8 cellular contexts compared by ENCODE assay signal in genomic region chr19:1269478-1270167, GRCh38. TPM values are rescaled to one million over a fixed set of nuclear protein-coding genes. Genes with fewer than 3 reads are reported as not detected.
DNase-seq lines count a peak whose midpoint lies in the region; ATAC-seq and TF ChIP-seq lines count a peak whose summit lies in the region.

No MANE protein-coding gene starts in this region.

- no peaks in the 10 kb centered on the region for H3K27me3 ChIP-seq in A673 (replicated peaks; ENCODE audit: insufficient read depth, low read depth, low read length, poor library complexity)
- no peaks in the 10 kb centered on the region for H3K27me3 ChIP-seq in layer of hippocampus (ENCODE audit: control insufficient read depth, insufficient read depth, low read length)

- no peaks in the 10 kb centered on the region for H3K9me3 ChIP-seq in A673 (ENCODE audit: low read depth, low read length, poor library complexity, severe bottlenecking)

- TF ChIP-seq CTCF in A673 (conservative IDR thresholded peaks at IDR 0.05; ENCODE audit: low read depth, low read length) (no peak), choroid plexus epithelial cell (conservative IDR thresholded peaks at IDR 0.05; ENCODE audit: low read depth, low read length) (peak; percentile 15)

- POLR2A ChIA-PET in A673 (lab: Charles Lee; ENCODE audit: low non-redundant PET), result interaction anchor here (0.5 to 1.4 kb wide), 15 partner anchors 11 to 397 kb away, joined by 3 to 36 read pairs (median 5); no protein-coding TSS in a partner anchor

- H3K4me3 ChIP-seq in A673 (ENCODE audit: low read depth, low read length, poor library complexity, severe bottlenecking), result peak overlapping the region; percentile 58
- H3K4me3 ChIP-seq in choroid plexus epithelial cell (ENCODE audit: low read depth, low read length), result peak overlapping the region; percentile 84

- intact Hi-C loops in A673 (cut with micrococcal nuclease; ENCODE audit: unreplicated experiment), result loop anchor here (5.0 to 10.0 kb wide), 3 partner anchors 175 to 588 kb away; partner anchors contain the start of gene MBD3

- BruUV-seq in A673 (replicated peaks; lab: Mats Ljungman, UMichigan), result no TSS peak

- H3K36me3 ChIP-seq in A673 (ENCODE audit: insufficient read depth, low read length, poor library complexity, severe bottlenecking), result peaks cover 46% of the 10 kb centered on the region

- CTCF ChIA-PET in A673 (lab: Charles Lee), result interaction anchor here (1.3 to 2.1 kb wide), 2 partner anchors 17 to 25 kb away, joined by 8 to 13 read pairs; no protein-coding TSS in a partner anchor

- H3K27ac ChIP-seq in A673 (ENCODE audit: low read depth, low read length, poor library complexity, severe bottlenecking) (peak overlapping the region; percentile 94), layer of hippocampus (ENCODE audit: low read depth, low read length) (peak overlapping the region; percentile 99)

- DNase-seq in A673 (ENCODE audit: low spot score) (peak; percentile 93), NCI-H2171 treated with DMSO at 0.1 percent for 48 hours (lab: John Stamatoyannopoulos, UW) (peak; percentile 81), choroid plexus epithelial cell (ENCODE audit: low read depth) (peak; percentile 82)
- DNase-seq in activated CD4-positive, CD25-positive, alpha-beta regulatory T cell treated with anti-CD3 and anti-CD28 coated beads, Interleukin-2, amount 50 U/mL, for 72 hours, result peak; percentile 88
- peak in 3 of 4 experiments; percentile 72 to 81 (median 78) for DNase-seq in stimulated activated CD4-positive, alpha-beta T cell treated with anti-CD3 and anti-CD28 coated beads, Interleukin-1b, Interleukin-23, amount 100 ng/mL, for 24 hours (ENCODE audit: low read depth in 4 of 4, low spot score in 1 of 4)

- peaks cover 86% of the 10 kb centered on the region for H3K4me1 ChIP-seq in A673 (ENCODE audit: insufficient read depth, low read length, poor library complexity, severe bottlenecking)

- peak; percentile 24 for ATAC-seq in GM18520 (IDR thresholded peaks at IDR 0.05; ENCODE audit: unreplicated experiment)
- peak; percentile 16 for ATAC-seq in HG03045 (IDR thresholded peaks at IDR 0.05; ENCODE audit: unreplicated experiment)

RNA-seq across cellular contexts. Expression of gene CIRBP, which starts 0.5 kb away (rescaled TPM):
- total RNA-seq in A673 (2021), result 287 and 386 TPM in 2 replicates

RNA-seq across cellular contexts. Expression of gene FAM174C, which starts 5.7 kb away (rescaled TPM):
- total RNA-seq in A673 (2021), result 69.4 and 88.6 TPM in 2 replicates

RNA-seq across cellular contexts. Expression of gene EFNA2, which starts 16.1 kb away (rescaled TPM):
- total RNA-seq in A673 (2021), result 0.64 and 0.68 TPM in 2 replicates

RNA-seq across cellular contexts. Expression of gene MIDN, which starts 21.2 kb away (rescaled TPM):
- 156 and 169 TPM in 2 replicates for total RNA-seq in A673 (2021)

RNA-seq across cellular contexts. Expression of gene ATP5F1D, which starts 28.1 kb away (rescaled TPM):
- 237 and 250 TPM in 2 replicates for total RNA-seq in A673 (2021)

Comparison
In these comparisons a context has a peak if more than half of its experiments do, and no peak if none do; other contexts are left out.
1. Peak in every context shown above with its lines: DNase-seq, ATAC-seq, H3K4me3 ChIP-seq and H3K27ac ChIP-seq.